Comparison of ENCODE assay signal across 16 cellular contexts in the genomic region with DNA sequence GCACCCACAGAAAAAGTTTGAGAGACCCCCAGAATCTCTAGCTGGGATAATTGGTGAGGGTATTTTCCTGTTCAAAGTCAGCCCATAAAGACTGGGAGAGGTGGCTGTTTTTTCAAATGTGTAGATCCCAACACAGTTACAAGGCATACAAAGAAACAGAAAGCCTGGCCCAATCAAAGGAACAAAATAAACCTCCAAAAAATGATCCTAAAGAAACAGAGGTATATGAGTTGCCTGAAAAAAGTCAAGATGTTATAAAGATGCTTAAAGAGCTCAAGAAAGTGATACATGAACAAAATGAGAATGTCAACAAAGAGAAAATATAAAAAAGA. TPM values are rescaled to one million over a fixed set of nuclear protein-coding genes. Genes with fewer than 3 reads are reported as not detected.
"Had no signal": no experiment of that assay in that cellular context is flagged by ENCODE, and none has a peak within 500 bp of the region (broad histone marks: within the 10 kb centered on the region; RNA-seq: fewer than 3 reads in every experiment).

No MANE protein-coding gene starts in this region.

- H3K36me3 Mint-ChIP-seq: activated naive CD4-positive, alpha-beta T cell treated with anti-CD3 and anti-CD28 coated beads, Interleukin-2, amount 50 U/mL, for 24 hours; naive thymus-derived CD8-positive, alpha-beta T cell; stimulated activated memory B cell treated with anti-CD40 and anti-IgM and Interleukin-4, amounts not matched to agents 10 μg/mL and 1 μg/mL and 100 μg/mL, for 72 hours; T-cell had no signal

- H3K27ac ChIP-seq: adrenal gland, esophagus muscularis mucosa, thyroid gland had no signal

- H3K27ac Mint-ChIP-seq: activated naive CD4-positive, alpha-beta T cell treated with anti-CD3 and anti-CD28 coated beads, Interleukin-2, amount 50 U/mL, for 24 hours; naive thymus-derived CD8-positive, alpha-beta T cell; stimulated activated memory B cell treated with anti-CD40 and anti-IgM and Interleukin-4, amounts not matched to agents 10 μg/mL and 1 μg/mL and 100 μg/mL, for 72 hours; T-cell had no signal

- DNase-seq: activated CD4-positive, alpha-beta T cell treated with anti-CD3 and anti-CD28 coated beads, Interleukin-2, amount 50 U/mL, for 4 hours; activated CD4-positive, CD25-positive, alpha-beta regulatory T cell treated with anti-CD3 and anti-CD28 coated beads, Interleukin-2, amount 50 U/mL, for 72 hours; activated effector memory CD4-positive, alpha-beta T cell treated with Interleukin-2 at 50 U/mL for 16 hours; naive thymus-derived CD8-positive, alpha-beta T cell; retina; stimulated activated CD4-positive, alpha-beta T cell treated with anti-CD3 and anti-CD28 coated beads, Interleukin-2, amount 100 ng/mL, for 48 hours; T-cell; T-helper 9 cell; thyroid gland had no signal

- H3K9me3 Mint-ChIP-seq: activated naive CD4-positive, alpha-beta T cell treated with anti-CD3 and anti-CD28 coated beads, Interleukin-2, amount 50 U/mL, for 24 hours; naive thymus-derived CD8-positive, alpha-beta T cell; T-cell had no signal

- H3K27me3 ChIP-seq: adrenal gland, esophagus muscularis mucosa, thyroid gland had no signal

- H3K9me3 ChIP-seq: adrenal gland, esophagus muscularis mucosa, thyroid gland had no signal

- ATAC-seq: naive thymus-derived CD8-positive, alpha-beta T cell; stimulated activated memory B cell treated with anti-CD40 and anti-IgM and Interleukin-4, amounts not matched to agents 10 μg/mL and 1 μg/mL and 100 μg/mL, for 72 hours; T-cell had no signal

- H3K4me3 Mint-ChIP-seq: activated naive CD4-positive, alpha-beta T cell treated with anti-CD3 and anti-CD28 coated beads, Interleukin-2, amount 50 U/mL, for 24 hours; naive thymus-derived CD8-positive, alpha-beta T cell; stimulated activated memory B cell treated with anti-CD40 and anti-IgM and Interleukin-4, amounts not matched to agents 10 μg/mL and 1 μg/mL and 100 μg/mL, for 72 hours; T-cell had no signal

- H3K36me3 ChIP-seq: adrenal gland, esophagus muscularis mucosa, thyroid gland had no signal

- H3K4me1 ChIP-seq: adrenal gland, esophagus muscularis mucosa, thyroid gland had no signal

- H3K4me3 ChIP-seq: adrenal gland, esophagus muscularis mucosa, thyroid gland had no signal

RNA-seq across cellular contexts. Expression of gene MMP12, which starts 40.2 kb away (rescaled TPM):
- total RNA-seq: adrenal gland; esophagus muscularis mucosa; lung microvascular endothelial cell; mononuclear cell; naive thymus-derived CD8-positive, alpha-beta T cell; skeletal muscle tissue; T-cell; thyroid gland had no signal
- polyA plus RNA-seq: adrenal gland; naive thymus-derived CD8-positive, alpha-beta T cell had no signal

RNA-seq across cellular contexts. Expression of gene MMP13, which starts 40.5 kb away (rescaled TPM):
- total RNA-seq: adrenal gland; esophagus muscularis mucosa; lung microvascular endothelial cell; mononuclear cell; naive thymus-derived CD8-positive, alpha-beta T cell; skeletal muscle tissue; T-cell; thyroid gland had no signal
- polyA plus RNA-seq: adrenal gland; naive thymus-derived CD8-positive, alpha-beta T cell had no signal
